Comparison of ENCODE assay signal across 25 cellular contexts in the genomic region with DNA sequence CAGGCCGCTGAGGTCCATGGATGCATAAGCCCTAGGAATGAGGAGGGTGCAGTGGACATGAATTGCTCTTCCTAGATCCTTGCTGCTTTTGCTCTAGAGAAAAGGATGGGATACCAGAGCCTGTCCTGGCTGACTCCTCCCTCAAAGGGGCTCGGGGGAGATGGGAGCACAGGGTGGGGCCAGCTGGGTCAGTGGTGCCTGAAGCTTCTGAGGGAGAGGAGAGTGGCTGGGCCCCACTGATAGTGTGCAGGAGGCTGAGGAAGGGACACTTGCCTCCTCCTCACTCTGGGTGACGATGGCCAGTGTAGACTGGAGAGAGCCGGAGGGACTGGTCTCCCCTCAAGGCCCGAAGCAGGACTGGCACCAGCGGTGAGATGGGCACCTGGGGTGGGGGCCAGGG. TPM values are rescaled to one million over a fixed set of nuclear protein-coding genes. Genes with fewer than 3 reads are reported as not detected.
DNase-seq lines count a peak whose midpoint lies in the region; ATAC-seq and TF ChIP-seq lines count a peak whose summit lies in the region.
"Had no signal": no experiment of that assay in that cellular context is flagged by ENCODE, and none has a peak within 500 bp of the region (broad histone marks: within the 10 kb centered on the region; RNA-seq: fewer than 3 reads in every experiment).

A gene (plus strand): TSS at position 236 of the 400 bp plus-strand sequence. CDS start 60 bp downstream, at position 296.

- H3K4ac ChIP-seq in neuronal stem cell (ENCODE audit: low read length) (no peak within 1 kb of the TSS), H9 (ENCODE audit: low read depth, low read length) (no peak within 1 kb of the TSS)

- no peaks in the 10 kb centered on the region for H3K27me3 ChIP-seq in neuronal stem cell (ENCODE audit: control insufficient read depth in 3 of 3, insufficient read depth in 3 of 3, low read depth in 1 of 3, low read length in 3 of 3)
- H3K27me3 ChIP-seq in prostate gland (replicated peaks; ENCODE audit: insufficient read depth) = no peaks in the 10 kb centered on the region
- H3K27me3 ChIP-seq in H9 (ENCODE audit: insufficient read depth, low read length) = no peaks in the 10 kb centered on the region

- H3K4me1 ChIP-seq in neuronal stem cell (ENCODE audit: control insufficient read depth in 2 of 2, insufficient read depth in 1 of 2, low read depth in 1 of 2, low read length in 2 of 2) = no peaks in the 10 kb centered on the region
- no peaks in the 10 kb centered on the region for H3K4me1 ChIP-seq in prostate gland (replicated peaks)
- H3K4me1 ChIP-seq in H9 (ENCODE audit: insufficient read depth, low read length) = no peaks in the 10 kb centered on the region

- H3K27ac ChIP-seq in neuronal stem cell (replicated peaks; ENCODE audit: low read length) (no peak within 1 kb of the TSS), prostate gland (no peak within 1 kb of the TSS), H9 (ENCODE audit: insufficient read length, low read depth, low read length) (no peak within 1 kb of the TSS)

- TF ChIP-seq POLR2A in prostate gland (IDR thresholded peaks at IDR 0.05) = no peak

- no peaks in the 10 kb centered on the region for H3K36me3 ChIP-seq in neuronal stem cell (replicated peaks in 1 of 2; ENCODE audit: control insufficient read depth in 2 of 2, insufficient read depth in 2 of 2, low read length in 2 of 2)
- H3K36me3 ChIP-seq in prostate gland = no peaks in the 10 kb centered on the region

- H3K14ac ChIP-seq in neuronal stem cell (ENCODE audit: low read length) (no peak within 1 kb of the TSS), H9 (ENCODE audit: insufficient read depth, low read length) (no peak within 1 kb of the TSS)

- no CpG with 5 or more reads among the region's 6 CpGs for WGBS in neuronal stem cell (ENCODE audit: extremely low coverage in 2 of 2, insufficient read length in 2 of 2, insufficient replicate concordance in 1 of 2), 2 donors
- 87% methylated on average over 6 of the region's 6 CpGs for WGBS in prostate gland
- no CpG with 5 or more reads among the region's 6 CpGs for WGBS in H9 (ENCODE audit: extremely low coverage, insufficient read length, low lambda C conversion rate)

- H4K91ac ChIP-seq in neuronal stem cell (ENCODE audit: low read depth, low read length, poor library complexity) = no peak within 1 kb of the TSS
- H4K91ac ChIP-seq in H9 (ENCODE audit: insufficient read length, low read depth, low read length) = no peak within 1 kb of the TSS

- H4K20me1 ChIP-seq in H9 (ENCODE audit: control insufficient read depth, insufficient read depth, insufficient read length) = no peaks in the 10 kb centered on the region

- H3K18ac ChIP-seq in neuronal stem cell (ENCODE audit: low read length) (peak within 1 kb of the TSS; percentile 35), H9 (ENCODE audit: insufficient read length, low read depth, low read length) (no peak within 1 kb of the TSS)

- H3K27ac Mint-ChIP-seq in activated CD4-positive, alpha-beta T cell treated with anti-CD3 and anti-CD28 coated beads, Interleukin-2, amount 10 ng/mL, durations not matched to agents 24 days and 14 days = peak within 1 kb of the TSS; percentile 67
- peak within 1 kb of the TSS; percentile 2 for H3K27ac Mint-ChIP-seq in WTC11
- no peak within 1 kb of the TSS for H3K27ac Mint-ChIP-seq in H9
- H3K27ac Mint-ChIP-seq: CD4-positive, alpha-beta T cell had no signal

- no peak for TF ChIP-seq CTCF in WTC11 (IDR thresholded peaks at IDR 0.05)
- no peak for TF ChIP-seq CTCF in prostate gland (IDR thresholded peaks at IDR 0.05)
- TF ChIP-seq CTCF in H9 (conservative IDR thresholded peaks at IDR 0.05) = no peak

- H3K4me3 Mint-ChIP-seq in activated CD4-positive, alpha-beta T cell treated with anti-CD3 and anti-CD28 coated beads, Interleukin-2, amount 10 ng/mL, durations not matched to agents 24 days and 14 days = no peak within 1 kb of the TSS
- H3K4me3 Mint-ChIP-seq in WTC11 = no peak within 1 kb of the TSS
- no peak within 1 kb of the TSS for H3K4me3 Mint-ChIP-seq in H9
- H3K4me3 Mint-ChIP-seq: CD4-positive, alpha-beta T cell had no signal

- intact Hi-C loops in activated CD4-positive, alpha-beta T cell treated with anti-CD3 and anti-CD28 coated beads, Interleukin-2, amount 10 ng/mL, durations not matched to agents 24 days and 14 days (cut with micrococcal nuclease) = no loop called here
- intact Hi-C loops in prostate gland (cut with DNase I) = no loop called here

- peak within 1 kb of the TSS; percentile 38 for H3K23ac ChIP-seq in neuronal stem cell (ENCODE audit: low read depth, low read length, poor library complexity)
- H3K23ac ChIP-seq in H9 (ENCODE audit: insufficient read length, low read depth, low read length) = no peak within 1 kb of the TSS

- CTCF ChIA-PET in WTC11 (lab: Charles Lee) = no interaction called here

- no peak for ATAC-seq in WTC11
- ATAC-seq: HepG2, PC-3 had no signal

- H2BK15ac ChIP-seq in neuronal stem cell (ENCODE audit: low read length) (no peak within 1 kb of the TSS), H9 (ENCODE audit: low read depth, low read length) (no peak within 1 kb of the TSS)

- H3K27me3 Mint-ChIP-seq in activated CD4-positive, alpha-beta T cell treated with anti-CD3 and anti-CD28 coated beads, Interleukin-2, amount 10 ng/mL, durations not matched to agents 24 days and 14 days = peaks cover 7% of the 10 kb centered on the region
- H3K27me3 Mint-ChIP-seq in WTC11 (ENCODE audit: low read depth) = 0 out of 2 replicates have a peak, but pooled peaks cover 2% of the 10 kb centered on the region
- no peaks in the 10 kb centered on the region; the same call in 1 of the 2 replicates for H3K27me3 Mint-ChIP-seq in H9 (ENCODE audit: low read depth)
- H3K27me3 Mint-ChIP-seq: CD4-positive, alpha-beta T cell had no signal

- no peak within 1 kb of the TSS for H2AFZ ChIP-seq in neuronal stem cell (ENCODE audit: low read length)
- no peak within 1 kb of the TSS for H2AFZ ChIP-seq in H9 (ENCODE audit: low read length)

- H4K5ac ChIP-seq in H9 (ENCODE audit: insufficient read length, low read depth, low read length) = no peak within 1 kb of the TSS

- H2BK5ac ChIP-seq in neuronal stem cell (ENCODE audit: low read length) (no peak within 1 kb of the TSS), H9 (ENCODE audit: insufficient read length, low read length) (no peak within 1 kb of the TSS)

- no peak within 1 kb of the TSS for H3K9ac ChIP-seq in neuronal stem cell (ENCODE audit: low read depth, low read length, poor library complexity)
- H3K9ac ChIP-seq in H9 (ENCODE audit: extremely low read depth, insufficient read length, low read length) = no peak within 1 kb of the TSS

- H2AK5ac ChIP-seq in neuronal stem cell (ENCODE audit: low read depth, low read length) = no peak within 1 kb of the TSS
- no peak within 1 kb of the TSS for H2AK5ac ChIP-seq in H9 (ENCODE audit: insufficient read length, low read length)

- no peak within 1 kb of the TSS for H2BK12ac ChIP-seq in neuronal stem cell (ENCODE audit: low read length)
- H2BK12ac ChIP-seq in H9 (ENCODE audit: insufficient read length, low read depth, low read length) = no peak within 1 kb of the TSS

- no peak within 1 kb of the TSS for H3K56ac ChIP-seq in H9 (ENCODE audit: insufficient read length, low read depth, low read length)

- H4K8ac ChIP-seq in neuronal stem cell (ENCODE audit: low read depth, low read length) (no peak within 1 kb of the TSS), H9 (replicated peaks; ENCODE audit: insufficient read length, low read depth, low read length) (no peak within 1 kb of the TSS)

- H3K4me2 ChIP-seq in neuronal stem cell (ENCODE audit: insufficient read depth, low read length, poor library complexity, severe bottlenecking) (no peak within 1 kb of the TSS), H9 (ENCODE audit: insufficient read depth, insufficient read length, low read length) (no peak within 1 kb of the TSS)

- H3K9me3 Mint-ChIP-seq in activated CD4-positive, alpha-beta T cell treated with anti-CD3 and anti-CD28 coated beads, Interleukin-2, amount 10 ng/mL, durations not matched to agents 24 days and 14 days = peaks cover 7% of the 10 kb centered on the region
- H3K9me3 Mint-ChIP-seq in WTC11 = peaks cover 3% of the 10 kb centered on the region
- H3K9me3 Mint-ChIP-seq in H9 = no peaks in the 10 kb centered on the region; a peak in 1 of 5 replicates
- H3K9me3 Mint-ChIP-seq: CD4-positive, alpha-beta T cell had no signal

- H2BK20ac ChIP-seq in H9 (ENCODE audit: low read depth, low read length, poor library complexity, severe bottlenecking) = no peak within 1 kb of the TSS

- H3K79me1 ChIP-seq in neuronal stem cell (ENCODE audit: low read depth, low read length) (no peaks in the 10 kb centered on the region), H9 (ENCODE audit: insufficient read depth, low read depth, low read length, poor library complexity, severe bottlenecking) (no peaks in the 10 kb centered on the region)

- H3K79me2 ChIP-seq in H9 (ENCODE audit: insufficient read depth, low read length) = no peaks in the 10 kb centered on the region

- no peaks in the 10 kb centered on the region for H3K23me2 ChIP-seq in H9 (ENCODE audit: insufficient read length, low read depth, low read length, poor library complexity, severe bottlenecking)

- H3K4me1 Mint-ChIP-seq in activated CD4-positive, alpha-beta T cell treated with anti-CD3 and anti-CD28 coated beads, Interleukin-2, amount 10 ng/mL, durations not matched to agents 24 days and 14 days = peaks cover 5% of the 10 kb centered on the region
- no peaks in the 10 kb centered on the region for H3K4me1 Mint-ChIP-seq in WTC11
- no peaks in the 10 kb centered on the region for H3K4me1 Mint-ChIP-seq in H9

- no peak within 1 kb of the TSS for H3K4me3 ChIP-seq in neuronal stem cell (ENCODE audit: low read length in 2 of 2)
- no peak within 1 kb of the TSS for H3K4me3 ChIP-seq in prostate gland

- no peak within 1 kb of the TSS for H2BK120ac ChIP-seq in neuronal stem cell (ENCODE audit: low read depth, low read length)
- no peak within 1 kb of the TSS for H2BK120ac ChIP-seq in H9 (ENCODE audit: low read depth, low read length, poor library complexity, severe bottlenecking)

- H3T11ph ChIP-seq in H9 (ENCODE audit: low read length) = no peak within 1 kb of the TSS

- POLR2A ChIA-PET in WTC11 (lab: Charles Lee) = no interaction called here

- H3K36me3 Mint-ChIP-seq in activated CD4-positive, alpha-beta T cell treated with anti-CD3 and anti-CD28 coated beads, Interleukin-2, amount 10 ng/mL, durations not matched to agents 24 days and 14 days (ENCODE audit: low read depth) = no peaks in the 10 kb centered on the region
- H3K36me3 Mint-ChIP-seq in WTC11 = no peaks in the 10 kb centered on the region
- H3K36me3 Mint-ChIP-seq in H9 (ENCODE audit: insufficient read depth in 1 of 3, low read depth in 3 of 3) = no peaks in the 10 kb centered on the region; a peak in 1 of 7 replicates

- no peak for DNase-seq in activated CD4-positive, alpha-beta T cell treated with anti-CD3 and anti-CD28 coated beads, Interleukin-2, amount 10 ng/mL, durations not matched to agents 24 days and 14 days
- no peak for DNase-seq in activated CD4-positive, alpha-beta T cell treated with anti-CD3 and anti-CD28 coated beads, Interleukin-2, amount 50 U/mL, for 48 hours
- no peak for DNase-seq in WTC11 (ENCODE audit: low spot score)
- no peak for DNase-seq in neuronal stem cell (ENCODE audit: low spot score)
- DNase-seq in prostate gland (ENCODE audit: low spot score) = no peak
- DNase-seq in H9 = no peak
- no peak for DNase-seq in midbrain (lab: John Stamatoyannopoulos, UW)
- DNase-seq: 8988T; ACHN; CD4-positive, alpha-beta T cell; DMS53; Kasumi-1; NCI-H1105; NCI-H1436 treated with DMSO at 0.1 percent for 48 hours; NCI-H1930; NCI-H2107; NCI-H524 treated with DMSO at 0.1 percent for 48 hours; NCI-H774; PC-3 had no signal

- H3K9me3 ChIP-seq in neuronal stem cell (replicated peaks in 1 of 2; ENCODE audit: control insufficient read depth in 2 of 2, insufficient read depth in 1 of 2, low read depth in 1 of 2, low read length in 2 of 2) = peaks cover 0 to 2% of the 10 kb centered on the region in 2 donors
- no peaks in the 10 kb centered on the region for H3K9me3 ChIP-seq in prostate gland
- no peaks in the 10 kb centered on the region for H3K9me3 ChIP-seq in H9 (ENCODE audit: control insufficient read depth, low read depth, low read length)

RNA-seq across cellular contexts. Expression of the gene that starts here (rescaled TPM):
- 0.24 TPM in 1 of 2 replicates, not detected in the other for total RNA-seq in activated CD4-positive, alpha-beta T cell treated with anti-CD3 and anti-CD28 coated beads, Interleukin-2, amount 10 ng/mL, durations not matched to agents 24 days and 14 days
- total RNA-seq in WTC11 (2021) (not detected in 3 replicates), prostate gland (under 1 TPM in 1 of 2 donors, not detected in 1; 0.23 TPM), H9 (2021) (not detected in 2 replicates)
- polyA plus RNA-seq in neuronal stem cell (2013, experiment 1 of 2) = not detected
- not detected for polyA plus RNA-seq in neuronal stem cell (2013, experiment 2 of 2)
- total RNA-seq: CD4-positive, alpha-beta T cell; Daoy; G401; HT1080; M059J had no signal
- polyA plus RNA-seq: BJ had no signal

Comparison
In these comparisons a context has a peak if more than half of its experiments do, and no peak if none do; other contexts are left out.
1. H3K27ac Mint-ChIP-seq: peak in activated CD4-positive, alpha-beta T cell treated with anti-CD3 and anti-CD28 coated beads, Interleukin-2, amount 10 ng/mL, durations not matched to agents 24 days and 14 days (single experiment) and WTC11 (single experiment); none in H9 (0 of 3).